18 cellular contexts compared by ENCODE assay signal in the genomic region with DNA sequence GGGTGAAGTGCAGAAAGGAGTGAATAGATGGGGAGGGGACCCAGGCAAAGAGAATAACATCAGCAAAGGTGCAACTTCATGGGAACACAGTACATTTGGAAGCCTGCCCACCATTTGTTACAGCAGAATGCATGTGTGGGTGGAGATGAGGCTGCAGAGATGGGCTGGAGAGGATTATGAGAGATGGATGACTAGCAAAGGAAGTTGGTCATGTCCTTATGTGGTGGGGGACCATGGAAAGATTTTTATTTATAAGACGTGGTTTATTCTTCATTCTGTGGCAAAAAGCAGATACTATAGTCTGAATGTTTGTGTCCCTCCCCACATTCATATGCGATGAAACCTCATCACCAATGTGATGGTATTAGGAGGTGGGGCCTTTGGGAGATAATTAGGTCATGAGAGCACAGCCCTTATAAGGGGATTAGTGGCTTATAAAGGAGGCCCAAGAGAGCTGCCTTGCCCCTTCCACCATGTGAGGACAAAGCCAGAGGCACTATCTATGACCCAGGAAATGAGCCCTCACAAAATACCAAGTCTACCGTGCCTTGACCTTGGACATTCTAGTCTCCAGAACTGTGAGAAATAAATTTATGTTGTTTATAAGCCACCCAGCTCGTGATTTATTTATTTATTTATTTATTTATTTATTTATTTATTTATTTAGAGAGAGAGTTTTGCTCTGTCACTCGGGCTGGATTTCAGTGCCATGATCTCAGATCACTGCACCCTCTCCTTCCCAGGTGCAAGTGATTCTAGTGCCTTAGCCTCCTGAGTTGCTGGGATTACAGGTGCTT.
DNase-seq lines count a peak whose midpoint lies in the region; ATAC-seq and TF ChIP-seq lines count a peak whose summit lies in the region.
"Had no signal": no experiment of that assay in that cellular context is flagged by ENCODE, and none has a peak within 500 bp of the region (broad histone marks: within the 10 kb centered on the region; RNA-seq: fewer than 3 reads in every experiment).

No MANE protein-coding gene starts in this region.

- H3K27ac ChIP-seq in HEK293 (ENCODE audit: extremely low read depth, low read depth, low read length): no peak overlapping the region
- no peak overlapping the region for H3K27ac ChIP-seq in stomach
- H3K27ac ChIP-seq: spleen had no signal

- H3K4me1 ChIP-seq in HEK293 (ENCODE audit: control insufficient read depth, insufficient read depth, low read length) (peaks cover 15% of the 10 kb centered on the region; the same call in 1 of the 2 replicates), stomach (peaks cover 6 to 36% (median 19%) of the 10 kb centered on the region in 4 donors), Caco-2 (peaks cover 20% of the 10 kb centered on the region)

- in situ Hi-C loops in astrocyte of the spinal cord (cut with HindIII; ENCODE audit: low sequenced_read_pairs): no loop called here

- no peak overlapping the region for H3K4me3 Mint-ChIP-seq in nephron progenitor cell
- no peak overlapping the region for H3K4me3 Mint-ChIP-seq in mesothelial cell of epicardium
- no peak overlapping the region for H3K4me3 Mint-ChIP-seq in Caco-2 (ENCODE audit: unreplicated experiment)
- H3K4me3 Mint-ChIP-seq: immature natural killer cell had no signal

- DNase-seq in AG10803 (ENCODE audit: low read depth): peak; percentile 78
- DNase-seq in astrocyte of the spinal cord (ENCODE audit: low read depth, low spot score): peak; percentile 40
- DNase-seq in nephron progenitor cell: no peak
- no peak for DNase-seq in omental fat pad (ENCODE audit: low spot score)
- no peak for DNase-seq in stomach
- no peak for DNase-seq in mesothelial cell of epicardium (ENCODE audit: low spot score in 2 of 2, unreplicated experiment in 2 of 2)
- DNase-seq in Caco-2: no peak
- DNase-seq: activated naive CD4-positive, alpha-beta T cell treated with Interleukin-2 at 50 U/mL for 16 hours; immature natural killer cell; mesendoderm; NCI-H1048; NCI-H2227 treated with DMSO at 0.1 percent for 48 hours; occipital lobe; OCI-M1; spleen; substantia nigra; SW 1271 had no signal

- peaks cover 5% of the 10 kb centered on the region for H3K36me3 Mint-ChIP-seq in nephron progenitor cell (ENCODE audit: low read depth)
- H3K36me3 Mint-ChIP-seq in mesothelial cell of epicardium: no peaks in the 10 kb centered on the region
- no peaks in the 10 kb centered on the region for H3K36me3 Mint-ChIP-seq in Caco-2 (ENCODE audit: insufficient read depth, unreplicated experiment)

- POLR2A ChIA-PET in HEK293 (lab: Yijun Ruan, JAX): no interaction called here
- POLR2A ChIA-PET in Caco-2 (lab: Charles Lee): no interaction called here

- H3K27ac Mint-ChIP-seq in nephron progenitor cell: peak overlapping the region; percentile 57
- H3K27ac Mint-ChIP-seq in mesothelial cell of epicardium: no peak overlapping the region
- no peak overlapping the region for H3K27ac Mint-ChIP-seq in Caco-2 (ENCODE audit: unreplicated experiment)

- H3K27me3 Mint-ChIP-seq in nephron progenitor cell (ENCODE audit: low read depth, poor library complexity): no peaks in the 10 kb centered on the region
- H3K27me3 Mint-ChIP-seq in mesothelial cell of epicardium (ENCODE audit: low read depth): no peaks in the 10 kb centered on the region
- no peaks in the 10 kb centered on the region for H3K27me3 Mint-ChIP-seq in Caco-2 (ENCODE audit: insufficient read depth, unreplicated experiment)

- WGBS in stomach, 5 donors: 81 to 89% (median 88%) methylated on average over 5 of the region's 5 CpGs

- no TSS peak for BruUV-seq in Caco-2 (replicated peaks; lab: Mats Ljungman, UMichigan)

- H3K9me3 Mint-ChIP-seq in nephron progenitor cell (peaks cover 5% of the 10 kb centered on the region), mesothelial cell of epicardium (peaks cover 8% of the 10 kb centered on the region), Caco-2 (ENCODE audit: unreplicated experiment) (no peaks in the 10 kb centered on the region)

- no peak overlapping the region for H3K4me3 ChIP-seq in AG10803 (ENCODE audit: low read length)
- no peak overlapping the region for H3K4me3 ChIP-seq in HEK293 (ENCODE audit: low read depth, low read length)
- no peak overlapping the region for H3K4me3 ChIP-seq in astrocyte of the spinal cord (ENCODE audit: low read depth, low read length)
- H3K4me3 ChIP-seq in stomach: no peak overlapping the region
- no peak overlapping the region for H3K4me3 ChIP-seq in Caco-2 (ENCODE audit: low read depth, low read length)
- H3K4me3 ChIP-seq: spleen had no signal

- TF ChIP-seq CTCF in AG10803 (conservative IDR thresholded peaks at IDR 0.05; ENCODE audit: low read length): no peak
- no peak for TF ChIP-seq CTCF in HEK293 (tag by site-specific recombination; IDR thresholded peaks at IDR 0.05)
- no peak for TF ChIP-seq CTCF in astrocyte of the spinal cord (IDR thresholded peaks at IDR 0.05; ENCODE audit: low read depth, low read length)
- TF ChIP-seq CTCF in nephron progenitor cell (IDR thresholded peaks at IDR 0.05): no peak
- TF ChIP-seq CTCF in omental fat pad (IDR thresholded peaks at IDR 0.05): no peak
- TF ChIP-seq CTCF in stomach (IDR thresholded peaks at IDR 0.05): no peak
- no peak for TF ChIP-seq CTCF in mesothelial cell of epicardium (IDR thresholded peaks at IDR 0.05; ENCODE audit: unreplicated experiment)
- TF ChIP-seq CTCF in Caco-2 (IDR thresholded peaks at IDR 0.05; ENCODE audit: insufficient read depth in 1 of 2, low read depth in 1 of 2, low read length in 1 of 2, severe bottlenecking in 1 of 2, unreplicated experiment in 1 of 2): no peak

- H3K9me3 ChIP-seq in HEK293 (ENCODE audit: control insufficient read depth, insufficient read depth, low read depth, low read length) (no peaks in the 10 kb centered on the region), stomach (no peaks in the 10 kb centered on the region), Caco-2 (no peaks in the 10 kb centered on the region; the same call in 1 of the 2 replicates)
- H3K9me3 ChIP-seq: spleen had no signal

- CTCF ChIA-PET in HEK293 (lab: Yijun Ruan, JAX) (no interaction called here), Caco-2 (lab: Charles Lee) (no interaction called here)

- H3K27me3 ChIP-seq in stomach (no peaks in the 10 kb centered on the region), Caco-2 (replicated peaks; ENCODE audit: control insufficient read depth, insufficient read depth, low read length) (no peaks in the 10 kb centered on the region)
- H3K27me3 ChIP-seq: spleen had no signal

- H3K36me3 ChIP-seq in HEK293 (ENCODE audit: control insufficient read depth in 2 of 2, insufficient read depth in 1 of 2, low read length in 2 of 2): no peaks in the 10 kb centered on the region
- no peaks in the 10 kb centered on the region for H3K36me3 ChIP-seq in stomach
- no peaks in the 10 kb centered on the region for H3K36me3 ChIP-seq in Caco-2 (ENCODE audit: control insufficient read depth, insufficient read depth, low read length)
- H3K36me3 ChIP-seq: spleen had no signal

- TF ChIP-seq POLR2A in stomach (IDR thresholded peaks at IDR 0.05): no peak

- no peak for TF ChIP-seq EP300 in stomach (IDR thresholded peaks at IDR 0.05)

- intact Hi-C loops in stomach (cut with DNase I; ENCODE audit: low total_unique reads): no loop called here
- intact Hi-C loops in Caco-2 (cut with micrococcal nuclease; ENCODE audit: unreplicated experiment): no loop called here

- ATAC-seq in omental fat pad (ENCODE audit: low FRiP score): no peak

- H3K4me1 Mint-ChIP-seq in nephron progenitor cell (peaks cover 26% of the 10 kb centered on the region), mesothelial cell of epicardium (peaks cover 17% of the 10 kb centered on the region), Caco-2 (ENCODE audit: low read depth, unreplicated experiment) (peaks cover 22% of the 10 kb centered on the region)
- H3K4me1 Mint-ChIP-seq: immature natural killer cell had no signal

TF ChIP-seq in HEK293, 187 proteins besides CTCF, POLR2A, EP300 and RAD21 (continues in another document):
- TF ChIP-seq, protein P1, sequence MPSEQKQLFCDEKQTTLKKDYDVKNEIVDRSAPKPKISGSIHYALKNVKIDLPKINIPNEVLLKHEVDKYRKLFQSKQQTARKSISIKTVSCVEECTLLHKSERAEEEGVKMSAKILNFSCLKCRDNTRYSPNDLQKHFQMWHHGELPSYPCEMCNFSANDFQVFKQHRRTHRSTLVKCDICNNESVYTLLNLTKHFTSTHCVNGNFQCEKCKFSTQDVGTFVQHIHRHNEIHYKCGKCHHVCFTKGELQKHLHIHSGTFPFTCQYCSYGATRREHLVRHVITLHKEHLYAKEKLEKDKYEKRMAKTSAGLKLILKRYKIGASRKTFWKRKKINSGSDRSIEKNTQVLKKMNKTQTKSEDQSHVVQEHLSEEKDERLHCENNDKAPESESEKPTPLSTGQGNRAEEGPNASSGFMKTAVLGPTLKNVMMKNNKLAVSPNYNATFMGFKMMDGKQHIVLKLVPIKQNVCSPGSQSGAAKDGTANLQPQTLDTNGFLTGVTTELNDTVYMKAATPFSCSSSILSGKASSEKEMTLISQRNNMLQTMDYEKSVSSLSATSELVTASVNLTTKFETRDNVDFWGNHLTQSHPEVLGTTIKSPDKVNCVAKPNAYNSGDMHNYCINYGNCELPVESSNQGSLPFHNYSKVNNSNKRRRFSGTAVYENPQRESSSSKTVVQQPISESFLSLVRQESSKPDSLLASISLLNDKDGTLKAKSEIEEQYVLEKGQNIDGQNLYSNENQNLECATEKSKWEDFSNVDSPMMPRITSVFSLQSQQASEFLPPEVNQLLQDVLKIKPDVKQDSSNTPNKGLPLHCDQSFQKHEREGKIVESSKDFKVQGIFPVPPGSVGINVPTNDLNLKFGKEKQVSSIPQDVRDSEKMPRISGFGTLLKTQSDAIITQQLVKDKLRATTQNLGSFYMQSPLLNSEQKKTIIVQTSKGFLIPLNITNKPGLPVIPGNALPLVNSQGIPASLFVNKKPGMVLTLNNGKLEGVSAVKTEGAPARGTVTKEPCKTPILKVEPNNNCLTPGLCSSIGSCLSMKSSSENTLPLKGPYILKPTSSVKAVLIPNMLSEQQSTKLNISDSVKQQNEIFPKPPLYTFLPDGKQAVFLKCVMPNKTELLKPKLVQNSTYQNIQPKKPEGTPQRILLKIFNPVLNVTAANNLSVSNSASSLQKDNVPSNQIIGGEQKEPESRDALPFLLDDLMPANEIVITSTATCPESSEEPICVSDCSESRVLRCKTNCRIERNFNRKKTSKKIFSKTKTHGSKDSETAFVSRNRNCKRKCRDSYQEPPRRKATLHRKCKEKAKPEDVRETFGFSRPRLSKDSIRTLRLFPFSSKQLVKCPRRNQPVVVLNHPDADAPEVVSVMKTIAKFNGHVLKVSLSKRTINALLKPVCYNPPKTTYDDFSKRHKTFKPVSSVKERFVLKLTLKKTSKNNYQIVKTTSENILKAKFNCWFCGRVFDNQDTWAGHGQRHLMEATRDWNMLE (tag by site-specific recombination; conservative IDR thresholded peaks at IDR 0.05; ENCODE audit: low read depth): peak; percentile 53; the same call in 1 of the 2 replicates

Comparison
In these comparisons a context has a peak if more than half of its experiments do, and no peak if none do; other contexts are left out.
1. DNase-seq: peak in AG10803 (single experiment) and astrocyte of the spinal cord (single experiment); none in nephron progenitor cell (single experiment), omental fat pad (single experiment), stomach (single experiment), mesothelial cell of epicardium (0 of 2) and Caco-2 (0 of 2).